21 cellular contexts compared by ENCODE assay signal in genomic region chr4:137359691-137360315, GRCh38.
DNase-seq lines count a peak whose midpoint lies in the region; ATAC-seq and TF ChIP-seq lines count a peak whose summit lies in the region.
"Had no signal": no experiment of that assay in that cellular context is flagged by ENCODE, and none has a peak within 500 bp of the region (broad histone marks: within the 10 kb centered on the region; RNA-seq: fewer than 3 reads in every experiment).

No MANE protein-coding gene starts in this region.

- H3K79me1 ChIP-seq in mesenchymal stem cell (replicated peaks; ENCODE audit: low read length, poor library complexity, severe bottlenecking) = no peaks in the 10 kb centered on the region

- H2BK12ac ChIP-seq in mesenchymal stem cell (ENCODE audit: low read length in 2 of 2) = peak overlapping the region in 1 of 2 experiments; percentile 77

- H3K27ac Mint-ChIP-seq in MCF 10A (ENCODE audit: low read depth, unreplicated experiment) = no peak overlapping the region
- H3K27ac Mint-ChIP-seq in natural killer cell treated with Interleukin-12 subunit alpha and Interleukin-12 subunit beta and Interleukin-15 and Interleukin-18, amount 100 ng/mL, for 72 hours = no peak overlapping the region
- H3K27ac Mint-ChIP-seq: activated naive CD4-positive, alpha-beta T cell treated with anti-CD3 and anti-CD28 coated beads, Interleukin-2, amount 10 ng/mL, durations not matched to agents 7 days and 5 days; H9; T-cell; WTC11 had no signal

- no peak overlapping the region for H3K4me3 Mint-ChIP-seq in MCF 10A (ENCODE audit: unreplicated experiment)
- no peak overlapping the region for H3K4me3 Mint-ChIP-seq in natural killer cell treated with Interleukin-12 subunit alpha and Interleukin-12 subunit beta and Interleukin-15 and Interleukin-18, amount 100 ng/mL, for 72 hours
- H3K4me3 Mint-ChIP-seq: activated naive CD4-positive, alpha-beta T cell treated with anti-CD3 and anti-CD28 coated beads, Interleukin-2, amount 10 ng/mL, durations not matched to agents 7 days and 5 days; H9; T-cell; WTC11 had no signal

- peak overlapping the region in 1 of 2 experiments; percentile 79 for H3K4ac ChIP-seq in mesenchymal stem cell (ENCODE audit: low read depth in 1 of 2, low read length in 2 of 2)

- no peaks in the 10 kb centered on the region for H4K20me1 ChIP-seq in mammary epithelial cell (ENCODE audit: insufficient read depth, low read length)

- H3K9ac ChIP-seq in mammary epithelial cell (ENCODE audit: insufficient read depth, low read length) (no peak overlapping the region), mesenchymal stem cell (ENCODE audit: low read length) (peak overlapping the region; percentile 88)

- POLR2A ChIA-PET in MCF 10A (lab: Yijun Ruan, JAX) = interaction anchor here (0.6 kb wide), 2 partner anchors 10 to 168 kb away, joined by 3 to 4 read pairs; no protein-coding TSS in a partner anchor

- H3K79me2 ChIP-seq in mammary epithelial cell (ENCODE audit: insufficient read depth, low read length) = no peaks in the 10 kb centered on the region

- H3K9me3 ChIP-seq in mammary epithelial cell (replicated peaks; ENCODE audit: insufficient read depth, low read length) (no peaks in the 10 kb centered on the region), mesenchymal stem cell (ENCODE audit: control insufficient read depth, low read length) (no peaks in the 10 kb centered on the region), vagina (no peaks in the 10 kb centered on the region)
- H3K9me3 ChIP-seq: right atrium auricular region had no signal

- H2BK120ac ChIP-seq in mesenchymal stem cell (ENCODE audit: low read depth, low read length) = no peak overlapping the region

- no peak for TF ChIP-seq CTCF in mammary epithelial cell (conservative IDR thresholded peaks at IDR 0.05 in 1 of 2, IDR thresholded peaks at IDR 0.05 in 1 of 2; ENCODE audit: extremely low read depth in 1 of 2, insufficient read depth in 1 of 2, low read depth in 1 of 2, low read length in 2 of 2)
- TF ChIP-seq CTCF in MCF 10A (IDR thresholded peaks at IDR 0.05; ENCODE audit: unreplicated experiment) = no peak
- TF ChIP-seq CTCF in vagina (IDR thresholded peaks at IDR 0.05) = no peak

- no peak overlapping the region for H2BK5ac ChIP-seq in mesenchymal stem cell (ENCODE audit: low read depth, low read length, poor library complexity, severe bottlenecking)

- intact Hi-C loops in mammary epithelial cell (cut with micrococcal nuclease) (no loop called here), MCF 10A (cut with micrococcal nuclease) (no loop called here), vagina (cut with DNase I) (no loop called here)

- H2BK15ac ChIP-seq in mesenchymal stem cell (ENCODE audit: low read depth, poor library complexity, severe bottlenecking) = no peak overlapping the region

- H2AFZ ChIP-seq in mammary epithelial cell (ENCODE audit: low read depth, low read length) (peak overlapping the region; percentile 47), mesenchymal stem cell (ENCODE audit: low read depth, low read length) (peak overlapping the region; percentile 81)
- H2AFZ ChIP-seq: PC-9 had no signal

- H3K36me3 ChIP-seq in mammary epithelial cell (ENCODE audit: insufficient read depth, low read length) (no peaks in the 10 kb centered on the region), mesenchymal stem cell (ENCODE audit: control insufficient read depth in 1 of 2, insufficient read depth in 2 of 2, low read depth in 1 of 2, low read length in 2 of 2) (no peaks in the 10 kb centered on the region), vagina (no peaks in the 10 kb centered on the region)
- H3K36me3 ChIP-seq: right atrium auricular region had no signal

- H4K91ac ChIP-seq in mesenchymal stem cell (ENCODE audit: low read length) = no peak overlapping the region

- in situ Hi-C loops in mammary epithelial cell (cut with MboI; ENCODE audit: low sequenced_read_pairs in 2 of 2) = no loop called here

- H3K4me1 Mint-ChIP-seq in MCF 10A (ENCODE audit: insufficient read depth, unreplicated experiment) = no peaks in the 10 kb centered on the region
- H3K4me1 Mint-ChIP-seq in natural killer cell treated with Interleukin-12 subunit alpha and Interleukin-12 subunit beta and Interleukin-15 and Interleukin-18, amount 100 ng/mL, for 72 hours (ENCODE audit: low read depth in 2 of 2) = no peaks in the 10 kb centered on the region
- H3K4me1 Mint-ChIP-seq: activated naive CD4-positive, alpha-beta T cell treated with anti-CD3 and anti-CD28 coated beads, Interleukin-2, amount 10 ng/mL, durations not matched to agents 7 days and 5 days; H9; T-cell; WTC11 had no signal

- TF ChIP-seq POLR2A in vagina (IDR thresholded peaks at IDR 0.05) = no peak

- no peak overlapping the region for H3K14ac ChIP-seq in mesenchymal stem cell (ENCODE audit: low read length in 2 of 2)

- no peak overlapping the region for H3K27ac ChIP-seq in mammary epithelial cell (ENCODE audit: insufficient read depth, low read depth, low read length)
- H3K27ac ChIP-seq in mesenchymal stem cell (ENCODE audit: low read length, poor library complexity, severe bottlenecking) = no peak overlapping the region
- peak overlapping the region; percentile 24 for H3K27ac ChIP-seq in vagina
- H3K27ac ChIP-seq: PC-9, right atrium auricular region had no signal

- H3K4me1 ChIP-seq in mammary epithelial cell (ENCODE audit: insufficient read depth, low read length) (peaks cover 11% of the 10 kb centered on the region), mesenchymal stem cell (ENCODE audit: control insufficient read depth, insufficient read depth, low read depth, low read length) (no peaks in the 10 kb centered on the region), vagina (no peaks in the 10 kb centered on the region)
- H3K4me1 ChIP-seq: right atrium auricular region had no signal

- no peak for ATAC-seq in HG03571 (IDR thresholded peaks at IDR 0.05; ENCODE audit: unreplicated experiment)
- ATAC-seq in natural killer cell treated with Interleukin-12 subunit alpha and Interleukin-12 subunit beta and Interleukin-15 and Interleukin-18, amount 100 ng/mL, for 72 hours = no peak
- ATAC-seq: T-cell, WTC11 had no signal

- no peaks in the 10 kb centered on the region for H3K9me3 Mint-ChIP-seq in MCF 10A (ENCODE audit: unreplicated experiment)
- peaks cover 7% of the 10 kb centered on the region for H3K9me3 Mint-ChIP-seq in natural killer cell treated with Interleukin-12 subunit alpha and Interleukin-12 subunit beta and Interleukin-15 and Interleukin-18, amount 100 ng/mL, for 72 hours
- H3K9me3 Mint-ChIP-seq: activated naive CD4-positive, alpha-beta T cell treated with anti-CD3 and anti-CD28 coated beads, Interleukin-2, amount 10 ng/mL, durations not matched to agents 7 days and 5 days had no signal

- dilution Hi-C loops in mammary epithelial cell (cut with HindIII; ENCODE audit: low sequenced_read_pairs) = no loop called here

- no peak for DNase-seq in mammary epithelial cell
- no peak for DNase-seq in MCF 10A (ENCODE audit: unreplicated experiment)
- peak; percentile 27 for DNase-seq in brain pericyte (ENCODE audit: low read depth, low spot score)
- no peak for DNase-seq in mesenchymal stem cell
- no peak for DNase-seq in vagina (ENCODE audit: extremely low spot score in 2 of 2)
- DNase-seq in natural killer cell treated with Interleukin-12 subunit alpha and Interleukin-12 subunit beta and Interleukin-15 and Interleukin-18, amount 100 ng/mL, for 72 hours (ENCODE audit: low spot score) = no peak
- no peak for DNase-seq in NCI-H2227 (lab: John Stamatoyannopoulos, UW; ENCODE audit: unreplicated experiment)
- DNase-seq: 8988T; activated naive CD4-positive, alpha-beta T cell treated with anti-CD3 and anti-CD28 coated beads, Interleukin-2, amount 10 ng/mL, durations not matched to agents 7 days and 5 days; effector CD8-positive, alpha-beta T cell; H9; KG1; kidney glomerular epithelial cell; NCI-H1436; NCI-H510A treated with DMSO at 0.1 percent for 48 hours; PC-9; stimulated activated CD4-positive, alpha-beta T cell treated with anti-CD3 and anti-CD28 coated beads, Interleukin-4, amount 100 ng/mL, for 1 hour; T-cell had no signal

- H3K36me3 Mint-ChIP-seq in MCF 10A (ENCODE audit: insufficient read depth, unreplicated experiment) = no peaks in the 10 kb centered on the region
- H3K36me3 Mint-ChIP-seq in natural killer cell treated with Interleukin-12 subunit alpha and Interleukin-12 subunit beta and Interleukin-15 and Interleukin-18, amount 100 ng/mL, for 72 hours = no peaks in the 10 kb centered on the region
- H3K36me3 Mint-ChIP-seq: activated naive CD4-positive, alpha-beta T cell treated with anti-CD3 and anti-CD28 coated beads, Interleukin-2, amount 10 ng/mL, durations not matched to agents 7 days and 5 days; T-cell; WTC11 had no signal

- WGBS in mammary epithelial cell (ENCODE audit: low coverage, missing lambda C conversion rate) = 50% methylated on average over 2 of the region's 2 CpGs
- WGBS in mesenchymal stem cell = 86% methylated on average over 1 of the region's 2 CpGs

- H3K18ac ChIP-seq in mesenchymal stem cell (ENCODE audit: low read depth in 1 of 2, low read length in 2 of 2) = peak overlapping the region in 1 of 2 experiments; percentile 78

- no peak overlapping the region for H3K23ac ChIP-seq in mesenchymal stem cell (ENCODE audit: low read length in 2 of 2)

- no peak overlapping the region for H3K4me3 ChIP-seq in mammary epithelial cell (replicated peaks in 1 of 3; ENCODE audit: insufficient read depth in 1 of 3, low read depth in 2 of 3, low read length in 3 of 3)
- H3K4me3 ChIP-seq in mesenchymal stem cell (ENCODE audit: insufficient read depth in 1 of 2, low read depth in 1 of 2, low read length in 2 of 2) = no peak overlapping the region
- H3K4me3 ChIP-seq in vagina = no peak overlapping the region
- H3K4me3 ChIP-seq: PC-9, right atrium auricular region had no signal

- H3K27me3 ChIP-seq in mammary epithelial cell (ENCODE audit: insufficient read depth, low read length) = no peaks in the 10 kb centered on the region
- no peaks in the 10 kb centered on the region for H3K27me3 ChIP-seq in mesenchymal stem cell (ENCODE audit: control insufficient read depth in 1 of 2, insufficient read depth in 1 of 2, low read length in 2 of 2)
- no peaks in the 10 kb centered on the region for H3K27me3 ChIP-seq in vagina
- H3K27me3 ChIP-seq: right atrium auricular region had no signal

- H3K4me2 ChIP-seq in mammary epithelial cell (ENCODE audit: insufficient read depth, low read depth, low read length) (no peak overlapping the region), mesenchymal stem cell (ENCODE audit: low read length, poor library complexity, severe bottlenecking) (no peak overlapping the region)
- H3K4me2 ChIP-seq: PC-9 had no signal

- H3K27me3 Mint-ChIP-seq in MCF 10A (ENCODE audit: insufficient read depth, unreplicated experiment) = no peaks in the 10 kb centered on the region
- H3K27me3 Mint-ChIP-seq in natural killer cell treated with Interleukin-12 subunit alpha and Interleukin-12 subunit beta and Interleukin-15 and Interleukin-18, amount 100 ng/mL, for 72 hours = no peaks in the 10 kb centered on the region
- H3K27me3 Mint-ChIP-seq: activated naive CD4-positive, alpha-beta T cell treated with anti-CD3 and anti-CD28 coated beads, Interleukin-2, amount 10 ng/mL, durations not matched to agents 7 days and 5 days; T-cell had no signal

- no peak overlapping the region for H4K8ac ChIP-seq in mesenchymal stem cell (ENCODE audit: low read length)

- BruUV-seq in mammary epithelial cell (replicated peaks; lab: Mats Ljungman, UMichigan) (no TSS peak), MCF 10A (replicated peaks; lab: Mats Ljungman, UMichigan) (no TSS peak)

- CTCF ChIA-PET in mammary epithelial cell (lab: Charles Lee; ENCODE audit: low non-redundant PET) = interaction anchor here (0.7 kb wide), 1 partner anchor 34 kb away, joined by 6 read pairs; no protein-coding TSS in a partner anchor
- CTCF ChIA-PET in MCF 10A (lab: Yijun Ruan, JAX) = interaction anchor here (0.7 to 0.9 kb wide), 2 partner anchors 275 to 1512 kb away, joined by 3 read pairs; no protein-coding TSS in a partner anchor

- H2AK5ac ChIP-seq in mesenchymal stem cell (ENCODE audit: low read length, severe bottlenecking) = no peak overlapping the region
